In the genomic region with DNA sequence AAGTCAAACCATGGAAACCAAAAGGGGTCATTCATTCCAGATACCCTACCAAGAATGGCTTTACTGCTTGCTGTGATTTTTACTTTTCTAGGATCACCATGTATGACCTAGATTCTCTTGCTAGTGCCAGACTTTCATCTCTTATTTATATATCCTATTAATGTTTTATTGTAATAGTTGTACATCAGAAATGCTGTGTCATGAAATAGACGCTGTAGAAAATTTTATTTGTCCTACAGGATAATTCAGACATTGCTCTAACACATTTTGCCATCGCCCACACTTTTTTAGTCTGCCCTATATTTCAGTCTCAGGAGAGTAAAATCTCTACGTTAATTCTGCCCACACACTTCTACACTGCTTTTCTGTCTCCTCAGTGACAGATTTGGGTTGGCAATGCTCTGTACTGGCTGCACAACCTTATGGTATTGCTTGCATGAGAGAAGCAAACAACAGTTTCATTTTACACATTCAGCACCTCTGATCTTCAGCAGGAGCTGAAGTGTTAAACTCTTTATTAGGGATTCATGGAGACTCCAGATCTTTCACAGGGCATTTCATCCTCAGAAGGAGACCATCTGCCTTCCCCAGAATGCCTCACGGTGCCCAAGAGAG, we compare ENCODE assay signal across 13 cellular contexts.
DNase-seq lines count a peak whose midpoint lies in the region; ATAC-seq lines count a peak whose summit lies in the region.
"Had no signal": no experiment of that assay in that cellular context is flagged by ENCODE, and none has a peak within 500 bp of the region (broad histone marks: within the 10 kb centered on the region; RNA-seq: fewer than 3 reads in every experiment).

No MANE protein-coding gene starts in this region.

- CTCF ChIA-PET in activated CD4-positive, alpha-beta memory T cell treated with anti-CD3 and anti-CD28 coated beads for 36 hours (lab: Charles Lee), result no interaction called here

- H3K4me3 Mint-ChIP-seq in activated CD4-positive, alpha-beta memory T cell treated with anti-CD3 and anti-CD28 coated beads for 36 hours, result no peak overlapping the region
- H3K4me3 Mint-ChIP-seq: CD14-positive monocyte; CD8-positive, alpha-beta memory T cell; IgD-negative memory B cell had no signal

- H3K27ac Mint-ChIP-seq in activated CD4-positive, alpha-beta memory T cell treated with anti-CD3 and anti-CD28 coated beads for 36 hours, result no peak overlapping the region
- H3K27ac Mint-ChIP-seq: CD14-positive monocyte; CD8-positive, alpha-beta memory T cell; IgD-negative memory B cell had no signal

- POLR2A ChIA-PET in activated CD4-positive, alpha-beta memory T cell treated with anti-CD3 and anti-CD28 coated beads for 36 hours (lab: Charles Lee), result no interaction called here

- intact Hi-C loops in activated CD4-positive, alpha-beta memory T cell treated with anti-CD3 and anti-CD28 coated beads for 36 hours (cut with micrococcal nuclease), result no loop called here
- intact Hi-C loops in left cardiac atrium (cut with DNase I), result no loop called here

- DNase-seq in G401 (ENCODE audit: low spot score), result peak; percentile 74
- DNase-seq in cerebellar cortex (ENCODE audit: low spot score), result peak; percentile 70
- DNase-seq in middle frontal gyrus (ENCODE audit: extremely low spot score, low spot score), result peak; percentile 33
- peak; percentile 55 for DNase-seq in superior temporal gyrus (ENCODE audit: extremely low spot score)
- DNase-seq in activated CD4-positive, alpha-beta memory T cell treated with anti-CD3 and anti-CD28 coated beads for 36 hours, result no peak
- no peak for DNase-seq in left cardiac atrium
- DNase-seq: Caco-2; CD8-positive, alpha-beta memory T cell; GM23248; H7 had no signal

- peaks cover 47% of the 10 kb centered on the region for H3K9me3 Mint-ChIP-seq in activated CD4-positive, alpha-beta memory T cell treated with anti-CD3 and anti-CD28 coated beads for 36 hours

- in situ Hi-C loops in G401 (cut with HindIII; ENCODE audit: low sequenced_read_pairs), result no loop called here

- H3K4me1 Mint-ChIP-seq in activated CD4-positive, alpha-beta memory T cell treated with anti-CD3 and anti-CD28 coated beads for 36 hours (ENCODE audit: low read depth), result no peaks in the 10 kb centered on the region
- H3K4me1 Mint-ChIP-seq: CD14-positive monocyte; CD8-positive, alpha-beta memory T cell; IgD-negative memory B cell had no signal

- H3K36me3 Mint-ChIP-seq in activated CD4-positive, alpha-beta memory T cell treated with anti-CD3 and anti-CD28 coated beads for 36 hours, result no peaks in the 10 kb centered on the region
- H3K36me3 Mint-ChIP-seq: CD14-positive monocyte, IgD-negative memory B cell had no signal

- no peak for ATAC-seq in left cardiac atrium
- no peak for ATAC-seq in GM18520 (IDR thresholded peaks at IDR 0.05; ENCODE audit: unreplicated experiment)

- no peaks in the 10 kb centered on the region for H3K27me3 Mint-ChIP-seq in activated CD4-positive, alpha-beta memory T cell treated with anti-CD3 and anti-CD28 coated beads for 36 hours
- H3K27me3 Mint-ChIP-seq: CD8-positive, alpha-beta memory T cell; IgD-negative memory B cell had no signal

Comparison
In these comparisons a context has a peak if more than half of its experiments do, and no peak if none do; other contexts are left out.
1. DNase-seq: peak in G401 (single experiment), cerebellar cortex (single experiment), middle frontal gyrus (single experiment) and superior temporal gyrus (single experiment); none in activated CD4-positive, alpha-beta memory T cell treated with anti-CD3 and anti-CD28 coated beads for 36 hours (single experiment) and left cardiac atrium (single experiment).